Comparison of ENCODE assay signal across 1 cellular context in genomic region chr1:204859885-204860284, GRCh38.
TF ChIP-seq lines count a peak whose summit lies in the region.

No MANE protein-coding gene starts in this region.

TF ChIP-seq in K562, 482 proteins besides CTCF, POLR2A, EP300 and RAD21 (continued from another document and continues in another):
- TF ChIP-seq UBTF (IDR thresholded peaks at IDR 0.05; ENCODE audit: borderline replicate concordance in 1 of 2, low read depth in 2 of 2, low read length in 2 of 2), result no peak
- peak; percentile 97 for TF ChIP-seq CTBP1 (IDR thresholded peaks at IDR 0.05; ENCODE audit: borderline replicate concordance)
- TF ChIP-seq ZNF395 (CRISPR knock-in tag; IDR thresholded peaks at IDR 0.05), result peak; percentile 77; the same call in 1 of the 2 replicates
- TF ChIP-seq TEAD4 (IDR thresholded peaks at IDR 0.05; ENCODE audit: low read length), result peak; percentile 84
- TF ChIP-seq TEAD4 (CRISPR knock-in tag; IDR thresholded peaks at IDR 0.05; ENCODE audit: borderline replicate concordance), result no peak
- TF ChIP-seq ZNF644 (tag; IDR thresholded peaks at IDR 0.05; ENCODE audit: low read depth), result peak; percentile 87
- TF ChIP-seq THRB (CRISPR knock-in tag; conservative IDR thresholded peaks at IDR 0.05), result 0 out of 2 replicates have a peak, but pooled peaks have one; percentile 59
- TF ChIP-seq FOSL1 (tag; conservative IDR thresholded peaks at IDR 0.05), result peak; percentile 50
- peak; percentile 79 for TF ChIP-seq CBFA2T2 (conservative IDR thresholded peaks at IDR 0.05)
- peak; percentile 51; the same call in 1 of the 2 replicates for TF ChIP-seq NFE2 (IDR thresholded peaks at IDR 0.05; ENCODE audit: low read depth)
- peak; percentile 58 for TF ChIP-seq PKNOX1 (IDR thresholded peaks at IDR 0.05)
- peak; percentile 31 for TF ChIP-seq MEIS2 (IDR thresholded peaks at IDR 0.05; ENCODE audit: partially characterized antibody)
- peak in 1 of 2 experiments; percentile 84; a peak in 2 of 4 replicates for TF ChIP-seq TRIM24 (IDR thresholded peaks at IDR 0.05)
- TF ChIP-seq CREB1 (IDR thresholded peaks at IDR 0.05), result no peak
- TF ChIP-seq CREB1 (CRISPR knock-in tag; IDR thresholded peaks at IDR 0.05), result no peak
- peak; percentile 60; the same call in 1 of the 2 replicates for TF ChIP-seq SMAD3 (CRISPR knock-in tag; conservative IDR thresholded peaks at IDR 0.05)
- peak; percentile 83 for TF ChIP-seq CBFA2T3 (IDR thresholded peaks at IDR 0.05)
- TF ChIP-seq STAT5A (IDR thresholded peaks at IDR 0.05; ENCODE audit: borderline replicate concordance, low read length), result peak; percentile 28; the same call in 1 of the 2 replicates
- peak; percentile 5; the same call in 1 of the 2 replicates for TF ChIP-seq NFIC (IDR thresholded peaks at IDR 0.05)
- peak; percentile 59; the same call in 1 of the 2 replicates for TF ChIP-seq ELF4 (CRISPR knock-in tag; IDR thresholded peaks at IDR 0.05)
- TF ChIP-seq ADNP (tag; IDR thresholded peaks at IDR 0.05), result no peak
- 0 out of 2 replicates have a peak, but pooled peaks have one; percentile 41 for TF ChIP-seq HIVEP1 (CRISPR knock-in tag; IDR thresholded peaks at IDR 0.05)
- TF ChIP-seq NR2C2 (CRISPR knock-in tag; IDR thresholded peaks at IDR 0.05), result no peak
- no peak for TF ChIP-seq NR2C2 (tag; IDR thresholded peaks at IDR 0.05)
- peak; percentile 64; the same call in 1 of the 2 replicates for TF ChIP-seq TFAP4 (CRISPR knock-in tag; IDR thresholded peaks at IDR 0.05; ENCODE audit: borderline replicate concordance)
- peak; percentile 70 for TF ChIP-seq TAL1 (IDR thresholded peaks at IDR 0.05)
- peak; percentile 53 for TF ChIP-seq BHLHE40 (IDR thresholded peaks at IDR 0.05; ENCODE audit: low read length)
- TF ChIP-seq PML (IDR thresholded peaks at IDR 0.05; ENCODE audit: low read length), result peak; percentile 32; the same call in 1 of the 2 replicates
- TF ChIP-seq EGR1 (conservative IDR thresholded peaks at IDR 0.05), result peak; percentile 43; the same call in 1 of the 2 replicates
- TF ChIP-seq POLR3A (IDR thresholded peaks at IDR 0.05; ENCODE audit: borderline replicate concordance, extremely low read depth, insufficient read depth, insufficient read length), result no peak
- peak; percentile 70; the same call in 1 of the 2 replicates for TF ChIP-seq ZBTB9 (CRISPR knock-in tag; IDR thresholded peaks at IDR 0.05)
- peak; percentile 74; the same call in 1 of the 2 replicates for TF ChIP-seq ATF7 (IDR thresholded peaks at IDR 0.05)
- no peak for TF ChIP-seq ZNF436 (CRISPR knock-in tag; IDR thresholded peaks at IDR 0.05)
- no peak for TF ChIP-seq ATF2 (CRISPR knock-in tag; IDR thresholded peaks at IDR 0.05)
- TF ChIP-seq KDM1A (IDR thresholded peaks at IDR 0.05), result 0 out of 4 replicates have a peak, but pooled peaks of 1 of the 2 experiments have one; percentile 18
- no peak for TF ChIP-seq ZNF12 (CRISPR knock-in tag; IDR thresholded peaks at IDR 0.05)
- TF ChIP-seq CEBPB (tag; IDR thresholded peaks at IDR 0.05), result peak; percentile 96
- no peak for TF ChIP-seq ZMIZ1 (IDR thresholded peaks at IDR 0.05; ENCODE audit: low read depth in 2 of 2, low read length in 2 of 2)
- TF ChIP-seq BCL6 (CRISPR knock-in tag; IDR thresholded peaks at IDR 0.05), result 0 out of 2 replicates have a peak, but pooled peaks have one; percentile 12
- TF ChIP-seq STAG1 (CRISPR knock-in tag; IDR thresholded peaks at IDR 0.05; ENCODE audit: borderline replicate concordance), result no peak
- TF ChIP-seq ZKSCAN8 (CRISPR knock-in tag; IDR thresholded peaks at IDR 0.05), result no peak
- peak; percentile 39; the same call in 1 of the 2 replicates for TF ChIP-seq IRF9 (tag; IDR thresholded peaks at IDR 0.05)
- peak; percentile 68; the same call in 1 of the 2 replicates for TF ChIP-seq SMARCE1 (IDR thresholded peaks at IDR 0.05)
- no peak for TF ChIP-seq C11orf30 (IDR thresholded peaks at IDR 0.05; ENCODE audit: low read depth)
- peak in 1 of 2 experiments; percentile 94; a peak in 2 of 4 replicates for TF ChIP-seq RCOR1 (IDR thresholded peaks at IDR 0.05; ENCODE audit: borderline replicate concordance in 1 of 2, low read depth in 2 of 2, low read length in 2 of 2)
- 0 out of 2 replicates have a peak, but pooled peaks have one; percentile 71 for TF ChIP-seq ZNF589 (CRISPR knock-in tag; IDR thresholded peaks at IDR 0.05; ENCODE audit: low read depth)
- TF ChIP-seq ATF6 (CRISPR knock-in tag; IDR thresholded peaks at IDR 0.05), result no peak
- TF ChIP-seq JUND (IDR thresholded peaks at IDR 0.05; ENCODE audit: borderline replicate concordance, low read depth, low read length), result peak; percentile 78
- peak; percentile 49; the same call in 1 of the 3 replicates for TF ChIP-seq JUND (tag; IDR thresholded peaks at IDR 0.05; ENCODE audit: borderline replicate concordance, low read depth, low read length)
- no peak for TF ChIP-seq MCM2 (IDR thresholded peaks at IDR 0.05; ENCODE audit: low read depth)
- peak; percentile 61; the same call in 1 of the 2 replicates for TF ChIP-seq ZNF79 (CRISPR knock-in tag; IDR thresholded peaks at IDR 0.05; ENCODE audit: low read depth)
